Comparison of ENCODE assay signal across 8 cellular contexts in genomic region chr13:41263261-41263971, GRCh38. TPM values are rescaled to one million over a fixed set of nuclear protein-coding genes. Genes with fewer than 3 reads are reported as not detected.
A peak's percentile ranks its signal among the peaks of the same experiment; 100 is the strongest.
DNase-seq lines count a peak whose midpoint lies in the region; ATAC-seq, FAIRE-seq and TF ChIP-seq lines count a peak whose summit lies in the region.

Gene MTRF1, minus strand, starts transcription at chr13:41263576. Its CDS starts 2,669 bp downstream, at chr13:41260907.

- H3K9me3 ChIP-seq in BE2C (no peaks in the 10 kb centered on the region; the same call in 1 of the 2 replicates), colonic mucosa (no peaks in the 10 kb centered on the region)

- ATAC-seq in HG03442 (IDR thresholded peaks at IDR 0.05; ENCODE audit: unreplicated experiment) = peak; percentile 87
- peak; percentile 94 for ATAC-seq in left lobe of liver

- no peaks in the 10 kb centered on the region; the same call in 1 of the 2 replicates for H3K4me1 ChIP-seq in BE2C
- H3K4me1 ChIP-seq in colonic mucosa = no peaks in the 10 kb centered on the region

- H3K27me3 ChIP-seq in BE2C (no peaks in the 10 kb centered on the region), colonic mucosa (no peaks in the 10 kb centered on the region)

- H3K4me3 ChIP-seq in BE2C (ENCODE audit: low read depth, low read length) (peak within 1 kb of the TSS; percentile 97), colonic mucosa (peak within 1 kb of the TSS; percentile 59)

- peak within 1 kb of the TSS; percentile 84 for H3K27ac ChIP-seq in colonic mucosa

- peak within 1 kb of the TSS; percentile 53 to 71 for H3K9ac ChIP-seq in colonic mucosa (ENCODE audit: low read depth in 2 of 2, low read length in 2 of 2)

- intact Hi-C loops in colonic mucosa (cut with DNase I) = no loop called here

- DNase-seq in BE2C (peak; percentile 81), GM19239 (ENCODE audit: insufficient read length, low spot score) (peak; percentile 57), NCI-H510A treated with DMSO at 0.1 percent for 48 hours (lab: John Stamatoyannopoulos, UW) (peak; percentile 21), colonic mucosa (peak; percentile 83), left lobe of liver (ENCODE audit: low spot score) (peak; percentile 85)
- peak; percentile 85 for DNase-seq in activated CD4-positive, alpha-beta T cell treated with anti-CD3 and anti-CD28 coated beads for 48 hours
- DNase-seq in stimulated activated CD4-positive, alpha-beta T cell treated with anti-CD3 and anti-CD28 coated beads, Interleukin-2, amount 100 ng/mL, for 4 hours (ENCODE audit: low read depth) = peak; percentile 69

- FAIRE-seq in GM19239 (lab: Jason Lieb, UNC) = peak; percentile 97

- TF ChIP-seq CTCF in BE2C (IDR thresholded peaks at IDR 0.05; ENCODE audit: low read depth, low read length) (no peak), colonic mucosa (IDR thresholded peaks at IDR 0.05) (no peak)

- H3K36me3 ChIP-seq in BE2C (no peaks in the 10 kb centered on the region; the same call in none of the 2 replicates), colonic mucosa (no peaks in the 10 kb centered on the region)

RNA-seq across cellular contexts. Expression of gene MTRF1, which starts in this region (rescaled TPM):
- 7.2 TPM for polyA plus RNA-seq in BE2C (2012; ENCODE audit: insufficient read depth, insufficient read length, low read depth)
- 10 to 100 TPM; 11.4 to 16.3 TPM for total RNA-seq in colonic mucosa
- total RNA-seq in left lobe of liver = 6.2 TPM

Comparison
In these comparisons a context has a peak if more than half of its experiments do, and no peak if none do; other contexts are left out.
1. Peak in every context shown above with its lines: DNase-seq, ATAC-seq, H3K4me3 ChIP-seq and H3K27ac ChIP-seq.
2. DNase-seq: peak in every context shown above with its lines; median percentile 85 in activated CD4-positive, alpha-beta T cell treated with anti-CD3 and anti-CD28 coated beads for 48 hours; 85 in left lobe of liver; 83 in colonic mucosa; 81 in BE2C; 69 in stimulated activated CD4-positive, alpha-beta T cell treated with anti-CD3 and anti-CD28 coated beads, Interleukin-2, amount 100 ng/mL, for 4 hours; 57 in GM19239; 21 in NCI-H510A treated with DMSO at 0.1 percent for 48 hours.